ENCODE assay signal across 20 cellular contexts in the genomic region with DNA sequence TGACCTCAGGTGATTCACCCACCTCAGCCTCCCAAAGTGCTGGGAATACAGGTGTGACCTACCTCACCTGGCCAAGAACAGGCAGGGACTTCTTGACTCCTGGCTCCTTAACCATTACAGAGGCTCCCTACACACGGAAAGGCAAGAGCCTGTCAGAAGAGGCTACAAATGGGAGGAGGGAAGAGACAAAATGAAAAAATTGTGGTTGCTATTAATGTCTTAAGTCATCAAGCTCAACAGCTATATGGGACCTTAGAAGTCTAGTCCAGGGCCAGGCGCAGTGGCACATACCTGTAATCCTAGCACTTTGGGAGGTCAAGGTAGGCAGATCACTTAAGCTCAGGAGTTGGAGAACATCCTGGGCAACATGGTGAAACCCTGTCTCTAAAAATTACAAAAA. TPM values are rescaled to one million over a fixed set of nuclear protein-coding genes. Genes with fewer than 3 reads are reported as not detected.
"Had no signal": no experiment of that assay in that cellular context is flagged by ENCODE, and none has a peak within 500 bp of the region (broad histone marks: within the 10 kb centered on the region; RNA-seq: fewer than 3 reads in every experiment).

No MANE protein-coding gene starts in this region.

- H3K4me1 ChIP-seq: gastroesophageal sphincter, lower lobe of right lung, prostate gland, right atrium auricular region had no signal

- H3K9me3 ChIP-seq: gastroesophageal sphincter, heart left ventricle, lower lobe of right lung, neutrophil, prostate gland, right atrium auricular region had no signal

- H3K4me3 ChIP-seq: dorsolateral prefrontal cortex, gastroesophageal sphincter, heart left ventricle, lower lobe of right lung, prostate gland, right atrium auricular region had no signal

- DNase-seq: effector CD4-positive, alpha-beta T cell; endodermal cell; erythroblast; heart left ventricle; hippocampal formation; kidney glomerular epithelial cell; left colon; left ventricle myocardium superior; lower lobe of right lung; naive B cell; stimulated activated CD4-positive, alpha-beta T cell treated with anti-CD3 and anti-CD28 coated beads, Interleukin-15, amount 100 ng/mL, for 24 hours; stimulated activated CD4-positive, alpha-beta T cell treated with anti-CD3 and anti-CD28 coated beads, Interleukin-2, amount 100 ng/mL, for 48 hours; stimulated activated naive B cell treated with anti-CD40 and anti-IgM and Interleukin-4, amounts not matched to agents 10 μg/mL and 1 μg/mL and 100 μg/mL, for 72 hours had no signal

- H3K27ac ChIP-seq: gastroesophageal sphincter, heart left ventricle, lower lobe of right lung, neutrophil, prostate gland, right atrium auricular region had no signal

- H3K27me3 ChIP-seq: dorsolateral prefrontal cortex, gastroesophageal sphincter, heart left ventricle, neutrophil, right atrium auricular region had no signal

- H3K36me3 ChIP-seq: gastroesophageal sphincter, heart left ventricle, lower lobe of right lung, neutrophil, prostate gland, right atrium auricular region had no signal

RNA-seq across cellular contexts. Expression of a gene that starts 11.5 kb away (rescaled TPM):
- total RNA-seq: bronchial epithelial cell, neural crest cell had no signal
